Comparison of ENCODE assay signal across 18 cellular contexts in genomic region chr13:53310786-53311185, GRCh38.
"Had no signal": no experiment of that assay in that cellular context is flagged by ENCODE, and none has a peak within 500 bp of the region (broad histone marks: within the 10 kb centered on the region; RNA-seq: fewer than 3 reads in every experiment).

No MANE protein-coding gene starts in this region.

- H3K9me3 ChIP-seq: SJSA1 had no signal

- H3K27ac ChIP-seq: SJSA1, SK-N-MC had no signal

- H3K27me3 ChIP-seq: SJSA1 had no signal

- DNase-seq: KBM-7, NCI-H1092, NCI-H1105 treated with DMSO at 0.1 percent for 48 hours, NCI-H1417 treated with DMSO at 0.1 percent for 48 hours, NCI-H1694 treated with DMSO at 0.1 percent for 48 hours, NCI-H1930, NCI-H2081, NCI-H2107, NCI-H2171 treated with DMSO at 0.1 percent for 48 hours, NCI-H226, NCI-H446, NCI-H510A, NCI-H774, Right ventricle myocardium superior, RPMI8226, SIG-M5 had no signal

- H3K36me3 ChIP-seq: SJSA1 had no signal

- H3K4me3 ChIP-seq: SJSA1, SK-N-MC had no signal

- H3K4me1 ChIP-seq: SJSA1 had no signal
